Comparison of ENCODE assay signal across 16 cellular contexts in genomic region chr12:56571131-56571530, GRCh38. TPM values are rescaled to one million over a fixed set of nuclear protein-coding genes. Genes with fewer than 3 reads are reported as not detected.
DNase-seq lines count a peak whose midpoint lies in the region; ATAC-seq, FAIRE-seq and TF ChIP-seq lines count a peak whose summit lies in the region.
"Had no signal": no experiment of that assay in that cellular context is flagged by ENCODE, and none has a peak within 500 bp of the region (broad histone marks: within the 10 kb centered on the region; RNA-seq: fewer than 3 reads in every experiment).

No MANE protein-coding gene starts in this region.

- H3K4me1 ChIP-seq in astrocyte (ENCODE audit: insufficient read depth, low read length): peaks cover 10% of the 10 kb centered on the region
- H3K4me1 ChIP-seq in lower lobe of right lung: peaks cover 63% of the 10 kb centered on the region
- peaks cover 0 to 37% (median 6%) of the 10 kb centered on the region in 4 donors for H3K4me1 ChIP-seq in stomach

- H3K9me3 Mint-ChIP-seq in astrocyte (ENCODE audit: unreplicated experiment): no peaks in the 10 kb centered on the region
- no peaks in the 10 kb centered on the region for H3K9me3 Mint-ChIP-seq in activated naive CD8-positive, alpha-beta T cell treated with anti-CD3 and anti-CD28 coated beads for 36 hours
- H3K9me3 Mint-ChIP-seq: stimulated activated naive CD8-positive, alpha-beta T cell treated with anti-CD3 and anti-CD28 coated beads, Interleukin-15, amount 100 ng/mL, for 72 hours had no signal

- peak; percentile 24 to 31 for ATAC-seq in lower lobe of right lung
- ATAC-seq: mucosa of descending colon; stimulated activated naive CD8-positive, alpha-beta T cell treated with anti-CD3 and anti-CD28 coated beads, Interleukin-15, amount 100 ng/mL, for 72 hours had no signal

- DNase-seq in HL-60 (ENCODE audit: low read depth in 1 of 2, low spot score in 1 of 2) (no peak), astrocyte (ENCODE audit: low read depth) (no peak), lower lobe of right lung (no peak), stomach (no peak), DMS 273 (lab: John Stamatoyannopoulos, UW; ENCODE audit: unreplicated experiment) (no peak), NCI-H2029 treated with DMSO at 0.1 percent for 48 hours (lab: John Stamatoyannopoulos, UW) (no peak)
- DNase-seq in activated naive CD8-positive, alpha-beta T cell treated with anti-CD3 and anti-CD28 coated beads for 36 hours: no peak
- no peak for DNase-seq in activated effector memory CD4-positive, alpha-beta T cell treated with Interleukin-2 at 50 U/mL for 16 hours
- DNase-seq: activated T-cell treated with anti-CD3 and anti-CD28 coated beads, Interleukin-2, amount 50 U/mL, for 1 hour; cerebellar nuclear complex; DMS 273 treated with DMSO at 0.1 percent for 48 hours; mucosa of descending colon; NCI-H1436; NCI-H345; stimulated activated naive CD8-positive, alpha-beta T cell treated with anti-CD3 and anti-CD28 coated beads, Interleukin-15, amount 100 ng/mL, for 72 hours had no signal

- FAIRE-seq in astrocyte (lab: Jason Lieb, UNC): no peak

- WGBS in stomach, 5 donors: 47 to 73% (median 61%) methylated on average over 4 of the region's 4 CpGs

- intact Hi-C loops in lower lobe of right lung (cut with DNase I) (loop anchor here (5.0 kb wide), 1 partner anchor 54 kb away; no protein-coding TSS in a partner anchor), stomach (cut with DNase I; ENCODE audit: low total_unique reads) (loop anchor here (5.0 kb wide), 1 partner anchor 59 kb away; no protein-coding TSS in a partner anchor)

- no peaks in the 10 kb centered on the region for H3K27me3 ChIP-seq in HL-60 (ENCODE audit: insufficient read depth, poor library complexity, severe bottlenecking)
- H3K27me3 ChIP-seq in astrocyte (ENCODE audit: insufficient read depth, low read length): no peaks in the 10 kb centered on the region
- H3K27me3 ChIP-seq in lower lobe of right lung (ENCODE audit: low read depth): no peaks in the 10 kb centered on the region
- no peaks in the 10 kb centered on the region for H3K27me3 ChIP-seq in stomach

- no peak overlapping the region for H3K9ac ChIP-seq in astrocyte (ENCODE audit: low read length)
- H3K9ac ChIP-seq: KMS-11 had no signal

- H3K4me1 Mint-ChIP-seq in astrocyte (ENCODE audit: low read depth, unreplicated experiment): peaks cover 20% of the 10 kb centered on the region
- H3K4me1 Mint-ChIP-seq in activated naive CD8-positive, alpha-beta T cell treated with anti-CD3 and anti-CD28 coated beads for 36 hours: peaks cover 20% of the 10 kb centered on the region

- H4K20me1 ChIP-seq in astrocyte (ENCODE audit: insufficient read depth, low read length): no peaks in the 10 kb centered on the region

- H3K36me3 Mint-ChIP-seq in astrocyte (ENCODE audit: low read depth, unreplicated experiment): peaks cover 11% of the 10 kb centered on the region
- H3K36me3 Mint-ChIP-seq in activated naive CD8-positive, alpha-beta T cell treated with anti-CD3 and anti-CD28 coated beads for 36 hours: no peaks in the 10 kb centered on the region

- H3K27me3 Mint-ChIP-seq in astrocyte (ENCODE audit: low read depth, unreplicated experiment): no peaks in the 10 kb centered on the region
- no peaks in the 10 kb centered on the region for H3K27me3 Mint-ChIP-seq in activated naive CD8-positive, alpha-beta T cell treated with anti-CD3 and anti-CD28 coated beads for 36 hours
- H3K27me3 Mint-ChIP-seq: stimulated activated naive CD8-positive, alpha-beta T cell treated with anti-CD3 and anti-CD28 coated beads, Interleukin-15, amount 100 ng/mL, for 72 hours had no signal

- no peaks in the 10 kb centered on the region for H3K9me3 ChIP-seq in astrocyte (ENCODE audit: insufficient read depth, low read depth, low read length)
- H3K9me3 ChIP-seq in lower lobe of right lung: no peaks in the 10 kb centered on the region
- H3K9me3 ChIP-seq in stomach: no peaks in the 10 kb centered on the region
- H3K9me3 ChIP-seq: mucosa of descending colon had no signal

- TF ChIP-seq EP300 in stomach (IDR thresholded peaks at IDR 0.05): no peak

- H3K4me3 ChIP-seq in HL-60 (replicated peaks; ENCODE audit: insufficient read depth, low read length) (no peak overlapping the region), astrocyte (ENCODE audit: insufficient read depth, low read depth, low read length) (no peak overlapping the region), lower lobe of right lung (peak overlapping the region; percentile 24), stomach (no peak overlapping the region)
- H3K4me3 ChIP-seq: mucosa of descending colon had no signal

- no peak overlapping the region for H3K4me2 ChIP-seq in astrocyte (ENCODE audit: low read length)
- H3K4me2 ChIP-seq: KMS-11 had no signal

- H3K36me3 ChIP-seq in astrocyte (ENCODE audit: insufficient read depth, low read length) (peaks cover 38% of the 10 kb centered on the region), lower lobe of right lung (peaks cover 58% of the 10 kb centered on the region), stomach (peaks cover 0 to 43% (median 40%) of the 10 kb centered on the region in 4 donors)

- no peak for TF ChIP-seq CTCF in HL-60 (IDR thresholded peaks at IDR 0.05; ENCODE audit: insufficient read depth, low read length)
- TF ChIP-seq CTCF in astrocyte (IDR thresholded peaks at IDR 0.05; ENCODE audit: insufficient read depth, low read depth, low read length): no peak
- no peak for TF ChIP-seq CTCF in lower lobe of right lung (IDR thresholded peaks at IDR 0.05)
- no peak for TF ChIP-seq CTCF in stomach (IDR thresholded peaks at IDR 0.05)

- no peak for TF ChIP-seq POLR2A in stomach (IDR thresholded peaks at IDR 0.05)

- no peaks in the 10 kb centered on the region for H3K79me2 ChIP-seq in astrocyte (ENCODE audit: insufficient read depth, low read length)

- H2AFZ ChIP-seq in astrocyte (ENCODE audit: low read depth, low read length): no peak overlapping the region

- H3K27ac Mint-ChIP-seq in astrocyte (ENCODE audit: unreplicated experiment): peak overlapping the region; percentile 80
- no peak overlapping the region for H3K27ac Mint-ChIP-seq in activated naive CD8-positive, alpha-beta T cell treated with anti-CD3 and anti-CD28 coated beads for 36 hours
- H3K27ac Mint-ChIP-seq: stimulated activated naive CD8-positive, alpha-beta T cell treated with anti-CD3 and anti-CD28 coated beads, Interleukin-15, amount 100 ng/mL, for 72 hours had no signal

- H3K27ac ChIP-seq in HL-60 (replicated peaks) (peak overlapping the region; percentile 68), astrocyte (ENCODE audit: low read depth, low read length) (no peak overlapping the region), lower lobe of right lung (peak overlapping the region; percentile 80), stomach (peak overlapping the region in 4 of 5 donors; percentile 56 to 83 (median 69))
- H3K27ac ChIP-seq: KMS-11 had no signal

- H3K4me3 Mint-ChIP-seq in astrocyte (ENCODE audit: unreplicated experiment): no peak overlapping the region
- no peak overlapping the region for H3K4me3 Mint-ChIP-seq in activated naive CD8-positive, alpha-beta T cell treated with anti-CD3 and anti-CD28 coated beads for 36 hours

RNA-seq across cellular contexts. Expression of gene RBMS2, which starts 49.5 kb away (rescaled TPM):
- total RNA-seq in astrocyte (88.3 and 111 TPM in 2 replicates), lower lobe of right lung (129 TPM), stomach (100 to 1,000 TPM in 1 of 5 donors, 10 to 100 TPM in 2, 1 to 10 TPM in 2; 5.2 to 123 (median 32.3) TPM)
- 1 to 10 TPM; 4.2 to 9.7 (median 8.2) TPM for polyA plus RNA-seq in stomach
- 1 to 10 TPM; 4.2 to 4.4 TPM for total RNA-seq in activated naive CD8-positive, alpha-beta T cell treated with anti-CD3 and anti-CD28 coated beads for 36 hours

RNA-seq across cellular contexts. Expression of gene BAZ2A, which starts 59.0 kb away (rescaled TPM):
- total RNA-seq in astrocyte: 105 and 107 TPM in 2 replicates
- total RNA-seq in lower lobe of right lung: 112 TPM
- 100 to 1,000 TPM in 3 of 5 donors, 10 to 100 TPM in 2; 69.4 to 158 (median 112) TPM for total RNA-seq in stomach
- 10 to 100 TPM in 2 of 3 donors, 1 to 10 TPM in 1; 9.5 to 19.4 (median 11.6) TPM for polyA plus RNA-seq in stomach
- 10 to 100 TPM; 65.4 to 65.8 TPM for total RNA-seq in activated naive CD8-positive, alpha-beta T cell treated with anti-CD3 and anti-CD28 coated beads for 36 hours
